Comparison of ENCODE assay signal across 13 cellular contexts in genomic region chr10:101216207-101216607, GRCh38. TPM values are rescaled to one million over a fixed set of nuclear protein-coding genes. Genes with fewer than 3 reads are reported as not detected.
DNase-seq lines count a peak whose midpoint lies in the region; ATAC-seq, FAIRE-seq and TF ChIP-seq lines count a peak whose summit lies in the region.
"Had no signal": no experiment of that assay in that cellular context is flagged by ENCODE, and none has a peak within 500 bp of the region (broad histone marks: within the 10 kb centered on the region; RNA-seq: fewer than 3 reads in every experiment).

No MANE protein-coding gene starts in this region.

- CTCF ChIA-PET in HepG2 (lab: Yijun Ruan, JAX; ENCODE audit: low intra/inter-chr PET ratio, low total read pairs), result no interaction called here

- H2AFZ ChIP-seq in KMS-11 (ENCODE audit: low read depth) (peak overlapping the region; percentile 38; the same call in 1 of the 2 replicates), HepG2 (ENCODE audit: low read length) (no peak overlapping the region)

- no peak overlapping the region for H3K27ac ChIP-seq in KMS-11
- H3K27ac ChIP-seq in HepG2 (ENCODE audit: extremely low read length, insufficient read depth, low read length), result no peak overlapping the region
- H3K27ac ChIP-seq: tibial artery had no signal

- BruUV-seq in HepG2 (replicated peaks; lab: Mats Ljungman, UMichigan), result no TSS peak

- H3K4me2 ChIP-seq in KMS-11 (peak overlapping the region; percentile 42), HepG2 (ENCODE audit: low read depth, low read length) (no peak overlapping the region)

- no peaks in the 10 kb centered on the region for H3K36me3 Mint-ChIP-seq in activated naive CD8-positive, alpha-beta T cell treated with anti-CD3 and anti-CD28 coated beads, Interleukin-2, amount 50 U/mL, for 24 hours (ENCODE audit: low read depth)
- no peaks in the 10 kb centered on the region for H3K36me3 Mint-ChIP-seq in neural crest cell (ENCODE audit: low read depth)

- WGBS in HepG2 (ENCODE audit: low lambda C conversion rate), result 40% methylated on average over 17 of the region's 26 CpGs

- H3K9ac ChIP-seq in KMS-11, result no peak overlapping the region
- H3K9ac ChIP-seq in HepG2 (ENCODE audit: insufficient read depth, low read depth, low read length), result no peak overlapping the region

- intact Hi-C loops in HepG2 (cut with micrococcal nuclease; ENCODE audit: unreplicated experiment), result no loop called here

- H3K27me3 ChIP-seq in KMS-11 (ENCODE audit: insufficient read depth, low read depth) (peaks cover 44% of the 10 kb centered on the region), HepG2 (ENCODE audit: control insufficient read depth in 1 of 2, insufficient read depth in 2 of 2, low read length in 2 of 2) (peaks cover 16 to 83% of the 10 kb centered on the region in 2 experiments; a peak in 4 of 5 replicates)

- peaks cover 32% of the 10 kb centered on the region for H3K4me1 Mint-ChIP-seq in activated naive CD8-positive, alpha-beta T cell treated with anti-CD3 and anti-CD28 coated beads, Interleukin-2, amount 50 U/mL, for 24 hours
- peaks cover 26% of the 10 kb centered on the region for H3K4me1 Mint-ChIP-seq in neural crest cell

- H3K36me3 ChIP-seq in KMS-11 (ENCODE audit: insufficient read depth) (no peaks in the 10 kb centered on the region), HepG2 (replicated peaks in 1 of 2; ENCODE audit: control insufficient read depth in 1 of 2, insufficient read depth in 2 of 2, low read length in 2 of 2) (no peaks in the 10 kb centered on the region)
- H3K36me3 ChIP-seq: tibial artery had no signal

- TF ChIP-seq EP300 in HepG2 (IDR thresholded peaks at IDR 0.05; ENCODE audit: low read depth in 2 of 2, low read length in 2 of 2) (no peak), HepG2 (CRISPR knock-in tag; IDR thresholded peaks at IDR 0.05; ENCODE audit: borderline replicate concordance) (no peak)

- H3K9me3 ChIP-seq in HepG2 (ENCODE audit: low read length), result no peaks in the 10 kb centered on the region
- H3K9me3 ChIP-seq: tibial artery had no signal

- DNase-seq in NCI-H1417 (lab: John Stamatoyannopoulos, UW), result peak in 2 of 3 experiments; percentile 60 to 76
- DNase-seq in NCI-H1417 treated with DMSO at 0.1 percent for 48 hours (lab: John Stamatoyannopoulos, UW), result no peak
- no peak for DNase-seq in activated naive CD8-positive, alpha-beta T cell treated with anti-CD3 and anti-CD28 coated beads, Interleukin-2, amount 50 U/mL, for 24 hours
- no peak for DNase-seq in neural crest cell (ENCODE audit: low read depth, low spot score)
- DNase-seq in HepG2 (ENCODE audit: low spot score), result no peak
- DNase-seq in DMS 273 (lab: John Stamatoyannopoulos, UW; ENCODE audit: unreplicated experiment), result no peak
- DNase-seq: DMS 273 treated with DMSO at 0.1 percent for 48 hours, islet precursor cell, NCI-H526, tibial artery had no signal

- no peaks in the 10 kb centered on the region for H4K20me1 ChIP-seq in KMS-11 (ENCODE audit: insufficient read depth)
- H4K20me1 ChIP-seq in HepG2 (ENCODE audit: insufficient read depth, low read length), result 0 out of 2 replicates have a peak, but pooled peaks cover 3% of the 10 kb centered on the region

- TF ChIP-seq CTCF in KMS-11 (conservative IDR thresholded peaks at IDR 0.05; ENCODE audit: low read depth, low read length) (no peak), neural crest cell (conservative IDR thresholded peaks at IDR 0.05) (no peak), HepG2 (CRISPR knock-in tag; IDR thresholded peaks at IDR 0.05) (no peak)

- ATAC-seq in activated naive CD8-positive, alpha-beta T cell treated with anti-CD3 and anti-CD28 coated beads, Interleukin-2, amount 50 U/mL, for 24 hours, result no peak
- no peak for ATAC-seq in HepG2
- no peak for ATAC-seq in GM18909 (IDR thresholded peaks at IDR 0.05; ENCODE audit: poor library complexity, unreplicated experiment)

- peaks cover 79% of the 10 kb centered on the region for H3K27me3 Mint-ChIP-seq in activated naive CD8-positive, alpha-beta T cell treated with anti-CD3 and anti-CD28 coated beads, Interleukin-2, amount 50 U/mL, for 24 hours
- peaks cover 100% of the 10 kb centered on the region for H3K27me3 Mint-ChIP-seq in neural crest cell (ENCODE audit: low read depth)

- FAIRE-seq in HepG2 (lab: Jason Lieb, UNC), result no peak

- in situ Hi-C loops in HepG2 (cut with HindIII; ENCODE audit: extremely low pct_ligation_motif_present, low pct_unique_long_range_greater_than_20kb), result no loop called here

- no peak for TF ChIP-seq POLR2A in HepG2 (IDR thresholded peaks at IDR 0.05; ENCODE audit: insufficient read depth in 1 of 2, low read depth in 2 of 2, low read length in 2 of 2)

- no peaks in the 10 kb centered on the region for H3K9me3 Mint-ChIP-seq in activated naive CD8-positive, alpha-beta T cell treated with anti-CD3 and anti-CD28 coated beads, Interleukin-2, amount 50 U/mL, for 24 hours
- no peaks in the 10 kb centered on the region for H3K9me3 Mint-ChIP-seq in neural crest cell
- H3K9me3 Mint-ChIP-seq: dendritic cell treated with granulocyte-macrophage colony-stimulating factor and Interleukin-4, amounts not matched to agents 40 ng/mL and 50 ng/mL, for 4 days had no signal

- peak overlapping the region; percentile 47 for H3K4me3 Mint-ChIP-seq in activated naive CD8-positive, alpha-beta T cell treated with anti-CD3 and anti-CD28 coated beads, Interleukin-2, amount 50 U/mL, for 24 hours
- H3K4me3 Mint-ChIP-seq in neural crest cell, result peak overlapping the region; percentile 31
- H3K4me3 Mint-ChIP-seq: dendritic cell treated with granulocyte-macrophage colony-stimulating factor and Interleukin-4, amounts not matched to agents 40 ng/mL and 50 ng/mL, for 4 days had no signal

- H3K4me3 ChIP-seq in KMS-11 (IDR thresholded peaks at IDR 0.05; ENCODE audit: insufficient read depth, low read depth, low read length) (no peak overlapping the region), HepG2 (replicated peaks in 1 of 3; ENCODE audit: insufficient read depth in 1 of 3, low read depth in 2 of 3, low read length in 3 of 3) (peak overlapping the region in 1 of 3 experiments; percentile 54; a peak in 1 of 6 replicates)
- H3K4me3 ChIP-seq: tibial artery had no signal

- no peak for TF ChIP-seq RAD21 in HepG2 (CRISPR knock-in tag; IDR thresholded peaks at IDR 0.05)

- H3K79me2 ChIP-seq in KMS-11 (ENCODE audit: insufficient read depth, low read depth) (no peaks in the 10 kb centered on the region), HepG2 (ENCODE audit: insufficient read depth, low read length) (no peaks in the 10 kb centered on the region)

- H3K27ac Mint-ChIP-seq in activated naive CD8-positive, alpha-beta T cell treated with anti-CD3 and anti-CD28 coated beads, Interleukin-2, amount 50 U/mL, for 24 hours, result peak overlapping the region; percentile 18
- H3K27ac Mint-ChIP-seq in neural crest cell (ENCODE audit: unreplicated experiment), result no peak overlapping the region
- H3K27ac Mint-ChIP-seq: dendritic cell treated with granulocyte-macrophage colony-stimulating factor and Interleukin-4, amounts not matched to agents 40 ng/mL and 50 ng/mL, for 4 days had no signal

- H3K4me1 ChIP-seq in KMS-11 (ENCODE audit: low read depth, poor library complexity, severe bottlenecking) (peaks cover 12% of the 10 kb centered on the region), HepG2 (ENCODE audit: insufficient read depth, low read length) (peaks cover 36% of the 10 kb centered on the region)

- POLR2A ChIA-PET in HepG2 (lab: Yijun Ruan, JAX), result no interaction called here

TF ChIP-seq in HepG2, 621 proteins besides CTCF, POLR2A, EP300 and RAD21 (continues in another document):
- TF ChIP-seq DNMT1 (CRISPR knock-in tag; IDR thresholded peaks at IDR 0.05), result no peak

RNA-seq across cellular contexts. Expression of gene LBX1, which starts 13.1 kb away (rescaled TPM):
- 1.0 and 1.1 TPM in 2 replicates for total RNA-seq in neural crest cell
- total RNA-seq in HepG2 (2016; rRNA removed; fragmentation: Illumina TruSeq; extraction: Trizol), result not detected in 2 replicates
- total RNA-seq in HepG2 (2016; cell fraction: cytosol; rRNA removed; fragmentation: Illumina TruSeq; extraction: Trizol; ENCODE audit: low read depth), result not detected in 2 replicates
- not detected in 2 replicates for total RNA-seq in HepG2 (2016; cell fraction: insoluble cytoplasmic fraction; rRNA removed; fragmentation: Illumina TruSeq; extraction: Trizol)
- total RNA-seq in HepG2 (2016; cell fraction: membrane; rRNA removed; fragmentation: Illumina TruSeq; extraction: Trizol), result not detected in 2 replicates
- total RNA-seq in HepG2 (2016; cell fraction: nucleus; rRNA removed; fragmentation: Illumina TruSeq; extraction: Trizol), result not detected in 2 replicates
- not detected in 2 replicates for polyA plus RNA-seq in HepG2 (2011; rRNA removed)
- not detected in 2 replicates for polyA plus RNA-seq in HepG2 (2011; cell fraction: cytosol; rRNA removed)
- not detected in 2 replicates for polyA plus RNA-seq in HepG2 (2011; cell fraction: nucleus; rRNA removed)
- polyA plus RNA-seq in HepG2 (2012), result not detected in 2 replicates
- not detected in 2 replicates for polyA plus RNA-seq in HepG2 (2016; cell fraction: cytosol; fragmentation: Illumina TruSeq; extraction: Trizol; ENCODE audit: low read depth)
- not detected in 2 replicates for polyA plus RNA-seq in HepG2 (2016; cell fraction: insoluble cytoplasmic fraction; fragmentation: Illumina TruSeq; extraction: Trizol; ENCODE audit: low read depth)
- not detected in 2 replicates for polyA plus RNA-seq in HepG2 (2016; cell fraction: membrane; fragmentation: Illumina TruSeq; extraction: Trizol; ENCODE audit: low read depth)
- not detected in 2 replicates for polyA plus RNA-seq in HepG2 (2016; cell fraction: nucleus; fragmentation: Illumina TruSeq; extraction: Trizol; ENCODE audit: insufficient read depth, low read depth)
- not detected in 2 replicates for polyA minus RNA-seq in HepG2 (2011; rRNA and poly(A)+ RNA removed; ENCODE audit: low replicate concordance)
- polyA minus RNA-seq in HepG2 (2011; cell fraction: cytosol; rRNA and poly(A)+ RNA removed), result not detected in 2 replicates
- polyA minus RNA-seq in HepG2 (2011; cell fraction: nucleus; rRNA and poly(A)+ RNA removed), result not detected in 2 replicates

Comparison
In these comparisons a context has a peak if more than half of its experiments do, and no peak if none do; other contexts are left out.
1. DNase-seq: peak in NCI-H1417 (2 of 3); none in NCI-H1417 treated with DMSO at 0.1 percent for 48 hours (single experiment), activated naive CD8-positive, alpha-beta T cell treated with anti-CD3 and anti-CD28 coated beads, Interleukin-2, amount 50 U/mL, for 24 hours (single experiment), neural crest cell (single experiment), HepG2 (single experiment) and DMS 273 (single experiment).